In genomic region chr4:69831646-69832325, GRCh38 we compare ENCODE assay signal across 8 cellular contexts. TPM values are rescaled to one million over a fixed set of nuclear protein-coding genes. Genes with fewer than 3 reads are reported as not detected.
A peak's percentile ranks its signal among the peaks of the same experiment; 100 is the strongest.
DNase-seq lines count a peak whose midpoint lies in the region; ATAC-seq and TF ChIP-seq lines count a peak whose summit lies in the region.

No MANE protein-coding gene starts in this region.

- peak; percentile 91 for ATAC-seq in HG03159 (IDR thresholded peaks at IDR 0.05; ENCODE audit: unreplicated experiment)
- ATAC-seq in activated CD8-positive, alpha-beta T cell treated with anti-CD3 and anti-CD28 coated beads, Interleukin-2, amount 10 ng/mL, durations not matched to agents 7 days and 5 days: peak; percentile 83
- peak; percentile 87 to 92 for ATAC-seq in natural killer cell treated with Interleukin-12 subunit alpha and Interleukin-12 subunit beta and Interleukin-15 and Interleukin-18, amount 100 ng/mL, for 72 hours

- peak; percentile 29 for DNase-seq in GM19238 (ENCODE audit: insufficient read length, low spot score)
- no peak for DNase-seq in activated CD8-positive, alpha-beta T cell treated with anti-CD3 and anti-CD28 coated beads, Interleukin-2, amount 10 ng/mL, durations not matched to agents 7 days and 5 days
- DNase-seq in natural killer cell treated with Interleukin-12 subunit alpha and Interleukin-12 subunit beta and Interleukin-15 and Interleukin-18, amount 100 ng/mL, for 72 hours (ENCODE audit: low spot score): peak; percentile 70
- DNase-seq in COLO829 (ENCODE audit: low spot score): no peak
- DNase-seq in NCI-H226: no peak
- DNase-seq in dedifferentiated amniotic fluid mesenchymal stem cell (ENCODE audit: extremely low spot score): no peak

- CTCF ChIA-PET in activated CD8-positive, alpha-beta T cell treated with anti-CD3 and anti-CD28 coated beads, Interleukin-2, amount 10 ng/mL, durations not matched to agents 7 days and 5 days (lab: Charles Lee): interaction anchor here (0.9 to 1.4 kb wide), 2 partner anchors 9 to 50 kb away, joined by 3 to 4 read pairs; no protein-coding TSS in a partner anchor

- no peaks in the 10 kb centered on the region for H3K9me3 Mint-ChIP-seq in activated CD8-positive, alpha-beta T cell treated with anti-CD3 and anti-CD28 coated beads, Interleukin-2, amount 10 ng/mL, durations not matched to agents 7 days and 5 days (ENCODE audit: insufficient read depth)
- no peaks in the 10 kb centered on the region for H3K9me3 Mint-ChIP-seq in natural killer cell treated with Interleukin-12 subunit alpha and Interleukin-12 subunit beta and Interleukin-15 and Interleukin-18, amount 100 ng/mL, for 72 hours

- H3K4me3 Mint-ChIP-seq in activated CD8-positive, alpha-beta T cell treated with anti-CD3 and anti-CD28 coated beads, Interleukin-2, amount 10 ng/mL, durations not matched to agents 7 days and 5 days: peak overlapping the region; percentile 69
- H3K4me3 Mint-ChIP-seq in natural killer cell treated with Interleukin-12 subunit alpha and Interleukin-12 subunit beta and Interleukin-15 and Interleukin-18, amount 100 ng/mL, for 72 hours: peak overlapping the region; percentile 92

- H3K27me3 Mint-ChIP-seq in activated CD8-positive, alpha-beta T cell treated with anti-CD3 and anti-CD28 coated beads, Interleukin-2, amount 10 ng/mL, durations not matched to agents 7 days and 5 days (ENCODE audit: low read depth): no peaks in the 10 kb centered on the region
- H3K27me3 Mint-ChIP-seq in natural killer cell treated with Interleukin-12 subunit alpha and Interleukin-12 subunit beta and Interleukin-15 and Interleukin-18, amount 100 ng/mL, for 72 hours: no peaks in the 10 kb centered on the region

- peak overlapping the region; percentile 79 for H3K27ac Mint-ChIP-seq in activated CD8-positive, alpha-beta T cell treated with anti-CD3 and anti-CD28 coated beads, Interleukin-2, amount 10 ng/mL, durations not matched to agents 7 days and 5 days
- peak overlapping the region; percentile 76 to 78 for H3K27ac Mint-ChIP-seq in natural killer cell treated with Interleukin-12 subunit alpha and Interleukin-12 subunit beta and Interleukin-15 and Interleukin-18, amount 100 ng/mL, for 72 hours

- H3K27ac ChIP-seq in C4-2B: peak overlapping the region; percentile 94

- TF ChIP-seq CTCF in C4-2B (conservative IDR thresholded peaks at IDR 0.05): no peak

- POLR2A ChIA-PET in activated CD8-positive, alpha-beta T cell treated with anti-CD3 and anti-CD28 coated beads, Interleukin-2, amount 10 ng/mL, durations not matched to agents 7 days and 5 days (lab: Charles Lee): interaction anchor here (0.7 kb wide), 1 partner anchor 23 kb away, joined by 4 read pairs; no protein-coding TSS in a partner anchor

- no peaks in the 10 kb centered on the region for H3K36me3 Mint-ChIP-seq in activated CD8-positive, alpha-beta T cell treated with anti-CD3 and anti-CD28 coated beads, Interleukin-2, amount 10 ng/mL, durations not matched to agents 7 days and 5 days (ENCODE audit: low read depth)
- H3K36me3 Mint-ChIP-seq in natural killer cell treated with Interleukin-12 subunit alpha and Interleukin-12 subunit beta and Interleukin-15 and Interleukin-18, amount 100 ng/mL, for 72 hours: no peaks in the 10 kb centered on the region

- peaks cover 11% of the 10 kb centered on the region for H3K4me1 Mint-ChIP-seq in activated CD8-positive, alpha-beta T cell treated with anti-CD3 and anti-CD28 coated beads, Interleukin-2, amount 10 ng/mL, durations not matched to agents 7 days and 5 days (ENCODE audit: low read depth)
- peaks cover 13 to 24% of the 10 kb centered on the region in 2 donors for H3K4me1 Mint-ChIP-seq in natural killer cell treated with Interleukin-12 subunit alpha and Interleukin-12 subunit beta and Interleukin-15 and Interleukin-18, amount 100 ng/mL, for 72 hours (ENCODE audit: low read depth in 2 of 2)

RNA-seq across cellular contexts. Expression of gene SULT1E1, which starts 28.2 kb away (rescaled TPM):
- total RNA-seq in activated CD8-positive, alpha-beta T cell treated with anti-CD3 and anti-CD28 coated beads, Interleukin-2, amount 10 ng/mL, durations not matched to agents 7 days and 5 days: not detected
- not detected for total RNA-seq in natural killer cell treated with Interleukin-12 subunit alpha and Interleukin-12 subunit beta and Interleukin-15 and Interleukin-18, amount 100 ng/mL, for 72 hours

Comparison
In these comparisons a context has a peak if more than half of its experiments do, and no peak if none do; other contexts are left out.
1. DNase-seq: peak in GM19238 (single experiment) and natural killer cell treated with Interleukin-12 subunit alpha and Interleukin-12 subunit beta and Interleukin-15 and Interleukin-18, amount 100 ng/mL, for 72 hours (single experiment); none in activated CD8-positive, alpha-beta T cell treated with anti-CD3 and anti-CD28 coated beads, Interleukin-2, amount 10 ng/mL, durations not matched to agents 7 days and 5 days (single experiment), COLO829 (single experiment), NCI-H226 (single experiment) and dedifferentiated amniotic fluid mesenchymal stem cell (single experiment).
2. Peak in every context shown above with its lines, with median percentiles within 50 percentile points of each other: ATAC-seq.